In the genomic region with DNA sequence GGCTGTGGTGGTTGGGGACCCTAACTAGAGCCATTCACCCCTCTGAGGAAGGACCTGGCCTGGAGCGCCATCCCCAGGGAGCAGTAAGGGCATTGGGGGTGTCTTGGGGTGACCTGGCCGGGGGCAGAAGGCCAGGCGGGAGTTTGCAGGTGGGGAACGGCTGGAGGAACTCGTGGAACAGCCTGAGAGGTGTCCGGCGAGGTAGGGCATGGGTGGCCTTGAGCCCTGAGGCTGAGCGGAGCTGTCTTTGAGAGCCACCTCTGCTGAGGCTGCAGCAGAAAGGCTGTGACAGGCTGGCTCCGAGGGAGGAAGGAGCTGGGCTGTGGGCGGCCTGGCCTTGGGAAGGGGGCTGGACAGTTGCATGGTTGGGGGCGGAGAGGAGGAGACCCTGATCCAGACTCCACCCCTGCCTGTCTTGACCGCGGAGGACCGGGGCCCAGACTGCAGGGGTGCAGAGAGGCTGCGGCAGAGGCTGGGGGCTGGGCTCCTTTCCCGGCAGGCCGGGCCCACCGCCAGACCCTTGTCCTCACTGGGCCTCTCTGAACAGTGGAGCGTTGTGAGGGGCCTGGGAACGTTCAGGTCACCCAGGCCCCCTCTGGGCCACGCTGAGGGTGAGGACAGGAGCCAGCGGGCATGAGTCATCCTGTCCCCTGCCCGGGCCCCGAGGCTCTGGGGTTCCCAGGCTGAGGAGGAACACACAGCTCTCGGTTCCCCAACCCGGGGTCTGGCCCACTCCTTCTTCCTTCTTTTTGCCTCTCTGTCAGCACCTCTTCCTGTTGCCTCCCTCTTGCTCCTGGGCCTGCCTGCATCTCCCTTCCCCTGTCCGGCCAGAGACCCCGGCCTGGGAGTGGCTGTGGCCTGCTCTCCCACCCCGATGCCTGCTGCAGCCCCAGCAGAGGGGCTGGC, we compare ENCODE assay signal across 1 cellular context.
TF ChIP-seq lines count a peak whose summit lies in the region.

No MANE protein-coding gene starts in this region.

TF ChIP-seq in HepG2, 621 proteins besides CTCF, POLR2A, EP300 and RAD21 (continued from another document and continues in another):
- TF ChIP-seq, protein P1, sequence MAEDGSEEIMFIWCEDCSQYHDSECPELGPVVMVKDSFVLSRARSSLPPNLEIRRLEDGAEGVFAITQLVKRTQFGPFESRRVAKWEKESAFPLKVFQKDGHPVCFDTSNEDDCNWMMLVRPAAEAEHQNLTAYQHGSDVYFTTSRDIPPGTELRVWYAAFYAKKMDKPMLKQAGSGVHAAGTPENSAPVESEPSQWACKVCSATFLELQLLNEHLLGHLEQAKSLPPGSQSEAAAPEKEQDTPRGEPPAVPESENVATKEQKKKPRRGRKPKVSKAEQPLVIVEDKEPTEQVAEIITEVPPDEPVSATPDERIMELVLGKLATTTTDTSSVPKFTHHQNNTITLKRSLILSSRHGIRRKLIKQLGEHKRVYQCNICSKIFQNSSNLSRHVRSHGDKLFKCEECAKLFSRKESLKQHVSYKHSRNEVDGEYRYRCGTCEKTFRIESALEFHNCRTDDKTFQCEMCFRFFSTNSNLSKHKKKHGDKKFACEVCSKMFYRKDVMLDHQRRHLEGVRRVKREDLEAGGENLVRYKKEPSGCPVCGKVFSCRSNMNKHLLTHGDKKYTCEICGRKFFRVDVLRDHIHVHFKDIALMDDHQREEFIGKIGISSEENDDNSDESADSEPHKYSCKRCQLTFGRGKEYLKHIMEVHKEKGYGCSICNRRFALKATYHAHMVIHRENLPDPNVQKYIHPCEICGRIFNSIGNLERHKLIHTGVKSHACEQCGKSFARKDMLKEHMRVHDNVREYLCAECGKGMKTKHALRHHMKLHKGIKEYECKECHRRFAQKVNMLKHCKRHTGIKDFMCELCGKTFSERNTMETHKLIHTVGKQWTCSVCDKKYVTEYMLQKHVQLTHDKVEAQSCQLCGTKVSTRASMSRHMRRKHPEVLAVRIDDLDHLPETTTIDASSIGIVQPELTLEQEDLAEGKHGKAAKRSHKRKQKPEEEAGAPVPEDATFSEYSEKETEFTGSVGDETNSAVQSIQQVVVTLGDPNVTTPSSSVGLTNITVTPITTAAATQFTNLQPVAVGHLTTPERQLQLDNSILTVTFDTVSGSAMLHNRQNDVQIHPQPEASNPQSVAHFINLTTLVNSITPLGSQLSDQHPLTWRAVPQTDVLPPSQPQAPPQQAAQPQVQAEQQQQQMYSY (CRISPR knock-in tag; IDR thresholded peaks at IDR 0.05) = peak; percentile 58; the same call in 1 of the 2 replicates
- TF ChIP-seq ZNF468 (CRISPR knock-in tag; IDR thresholded peaks at IDR 0.05) (no peak), SRF (IDR thresholded peaks at IDR 0.05; ENCODE audit: low read depth, low read length) (no peak), CBX1 (IDR thresholded peaks at IDR 0.05; ENCODE audit: low read depth) (no peak), MTF2 (CRISPR knock-in tag; IDR thresholded peaks at IDR 0.05; ENCODE audit: borderline replicate concordance) (no peak), ZNF724P (CRISPR knock-in tag; IDR thresholded peaks at IDR 0.05; ENCODE audit: borderline replicate concordance) (no peak), TRIM22 (IDR thresholded peaks at IDR 0.05) (no peak), ZFAT (CRISPR knock-in tag; conservative IDR thresholded peaks at IDR 0.05) (no peak), ZNF331 (CRISPR knock-in tag; IDR thresholded peaks at IDR 0.05) (peak; percentile 95), ZNF232 (CRISPR knock-in tag; IDR thresholded peaks at IDR 0.05; ENCODE audit: borderline replicate concordance) (no peak), KAT8 (CRISPR knock-in tag; IDR thresholded peaks at IDR 0.05) (peak; percentile 82), JARID2 (CRISPR knock-in tag; IDR thresholded peaks at IDR 0.05; ENCODE audit: insufficient replicate concordance) (no peak), ZNF251 (CRISPR knock-in tag; IDR thresholded peaks at IDR 0.05) (no peak), FIP1L1 (IDR thresholded peaks at IDR 0.05; ENCODE audit: borderline replicate concordance, insufficient read depth, low read depth, low read length) (no peak), FOXA1 (IDR thresholded peaks at IDR 0.05) (no peak), FOXA1 (CRISPR knock-in tag; IDR thresholded peaks at IDR 0.05) (no peak), GATA4 (IDR thresholded peaks at IDR 0.05; ENCODE audit: borderline replicate concordance, low read depth) (0 out of 2 replicates have a peak, but pooled peaks have one; percentile 33), SMARCC2 (IDR thresholded peaks at IDR 0.05) (no peak), ZBTB42 (CRISPR knock-in tag; IDR thresholded peaks at IDR 0.05) (no peak), SYNCRIP (IDR thresholded peaks at IDR 0.05; ENCODE audit: insufficient read depth, low read depth, low read length) (no peak), ZNF749 (CRISPR knock-in tag; IDR thresholded peaks at IDR 0.05; ENCODE audit: borderline replicate concordance) (peak; percentile 74), BCLAF1 (IDR thresholded peaks at IDR 0.05) (no peak), ZNF547 (CRISPR knock-in tag; IDR thresholded peaks at IDR 0.05) (no peak), ZFYVE20 (CRISPR knock-in tag; IDR thresholded peaks at IDR 0.05; ENCODE audit: borderline replicate concordance, low read depth) (no peak), KAT7 (CRISPR knock-in tag; IDR thresholded peaks at IDR 0.05; ENCODE audit: borderline replicate concordance) (peak; percentile 72; the same call in 1 of the 2 replicates), ZBTB34 (CRISPR knock-in tag; IDR thresholded peaks at IDR 0.05) (0 out of 2 replicates have a peak, but pooled peaks have one; percentile 7), ZEB1 (IDR thresholded peaks at IDR 0.05; ENCODE audit: insufficient replicate concordance, low read depth) (no peak), SMAD1 (CRISPR knock-in tag; IDR thresholded peaks at IDR 0.05; ENCODE audit: borderline replicate concordance, low read depth) (peak; percentile 92; the same call in 1 of the 2 replicates), REPIN1 (CRISPR knock-in tag; IDR thresholded peaks at IDR 0.05; ENCODE audit: borderline replicate concordance, low read depth) (no peak), SP140L (CRISPR knock-in tag; IDR thresholded peaks at IDR 0.05; ENCODE audit: borderline replicate concordance) (no peak), ZNF281 (CRISPR knock-in tag; IDR thresholded peaks at IDR 0.05; ENCODE audit: borderline replicate concordance) (peak; percentile 96), KDM1A (CRISPR knock-in tag; IDR thresholded peaks at IDR 0.05) (no peak; the same call in 1 of the 2 replicates), RARA (CRISPR knock-in tag; IDR thresholded peaks at IDR 0.05) (peak; percentile 85), ZNF274 (CRISPR knock-in tag; IDR thresholded peaks at IDR 0.05) (0 out of 2 replicates have a peak, but pooled peaks have one; percentile 30)
- TF ChIP-seq, protein P2, sequence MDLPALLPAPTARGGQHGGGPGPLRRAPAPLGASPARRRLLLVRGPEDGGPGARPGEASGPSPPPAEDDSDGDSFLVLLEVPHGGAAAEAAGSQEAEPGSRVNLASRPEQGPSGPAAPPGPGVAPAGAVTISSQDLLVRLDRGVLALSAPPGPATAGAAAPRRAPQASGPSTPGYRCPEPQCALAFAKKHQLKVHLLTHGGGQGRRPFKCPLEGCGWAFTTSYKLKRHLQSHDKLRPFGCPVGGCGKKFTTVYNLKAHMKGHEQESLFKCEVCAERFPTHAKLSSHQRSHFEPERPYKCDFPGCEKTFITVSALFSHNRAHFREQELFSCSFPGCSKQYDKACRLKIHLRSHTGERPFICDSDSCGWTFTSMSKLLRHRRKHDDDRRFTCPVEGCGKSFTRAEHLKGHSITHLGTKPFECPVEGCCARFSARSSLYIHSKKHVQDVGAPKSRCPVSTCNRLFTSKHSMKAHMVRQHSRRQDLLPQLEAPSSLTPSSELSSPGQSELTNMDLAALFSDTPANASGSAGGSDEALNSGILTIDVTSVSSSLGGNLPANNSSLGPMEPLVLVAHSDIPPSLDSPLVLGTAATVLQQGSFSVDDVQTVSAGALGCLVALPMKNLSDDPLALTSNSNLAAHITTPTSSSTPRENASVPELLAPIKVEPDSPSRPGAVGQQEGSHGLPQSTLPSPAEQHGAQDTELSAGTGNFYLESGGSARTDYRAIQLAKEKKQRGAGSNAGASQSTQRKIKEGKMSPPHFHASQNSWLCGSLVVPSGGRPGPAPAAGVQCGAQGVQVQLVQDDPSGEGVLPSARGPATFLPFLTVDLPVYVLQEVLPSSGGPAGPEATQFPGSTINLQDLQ (CRISPR knock-in tag; IDR thresholded peaks at IDR 0.05) = 0 out of 2 replicates have a peak, but pooled peaks have one; percentile 51
